ENCODE assay signal across 8 cellular contexts in the genomic region with DNA sequence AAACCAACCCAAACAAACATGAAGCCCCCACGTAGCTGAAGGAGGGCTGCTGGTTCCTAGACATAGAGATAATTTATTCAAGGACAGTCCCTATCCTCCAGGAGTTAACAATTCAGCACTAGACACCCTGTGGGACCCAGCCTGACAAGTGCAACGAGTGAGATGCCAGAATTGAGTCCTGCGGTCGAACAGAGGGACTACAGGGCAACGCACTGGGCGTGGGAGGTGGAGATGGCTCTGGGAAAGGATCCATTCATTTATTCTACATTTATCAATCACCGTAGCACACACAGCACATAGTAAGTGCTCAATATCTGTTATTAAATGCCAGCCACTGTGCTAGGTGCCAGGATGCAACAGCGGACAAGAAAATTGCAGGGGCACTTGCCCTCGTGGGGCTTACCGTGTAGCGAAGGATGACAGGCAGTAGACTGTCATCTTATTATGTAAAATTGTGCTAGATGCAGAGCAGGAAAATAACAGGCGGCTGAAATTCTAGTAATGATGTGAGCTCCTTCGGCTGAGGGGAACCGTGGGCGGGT. TPM values are rescaled to one million over a fixed set of nuclear protein-coding genes. Genes with fewer than 3 reads are reported as not detected.
DNase-seq lines count a peak whose midpoint lies in the region; ATAC-seq and TF ChIP-seq lines count a peak whose summit lies in the region.

No MANE protein-coding gene starts in this region.

- peak overlapping the region; percentile 90 to 96 (median 93) for H3K27ac Mint-ChIP-seq in IgD-negative memory B cell
- H3K27ac Mint-ChIP-seq in brain: peak overlapping the region; percentile 69 to 96 (median 88)
- peak overlapping the region; percentile 81 for H3K27ac Mint-ChIP-seq in memory B cell

- H3K27me3 Mint-ChIP-seq in IgD-negative memory B cell: no peaks in the 10 kb centered on the region
- peaks cover 32% of the 10 kb centered on the region for H3K27me3 Mint-ChIP-seq in brain
- H3K27me3 Mint-ChIP-seq in memory B cell: no peaks in the 10 kb centered on the region

- no peak for TF ChIP-seq POLR2A in vagina (IDR thresholded peaks at IDR 0.05)

- ATAC-seq in memory B cell (ENCODE audit: low read depth): no peak
- ATAC-seq in HG02840 (IDR thresholded peaks at IDR 0.05; ENCODE audit: low FRiP score, unreplicated experiment): no peak

- peak overlapping the region; percentile 66 to 85 for H3K4me3 ChIP-seq in vagina

- no peaks in the 10 kb centered on the region for H3K36me3 ChIP-seq in vagina

- no peaks in the 10 kb centered on the region for H3K27me3 ChIP-seq in vagina

- intact Hi-C loops in vagina (cut with DNase I): no loop called here

- H3K36me3 Mint-ChIP-seq in IgD-negative memory B cell: peaks cover 1% of the 10 kb centered on the region
- H3K36me3 Mint-ChIP-seq in brain: no peaks in the 10 kb centered on the region
- H3K36me3 Mint-ChIP-seq in memory B cell: no peaks in the 10 kb centered on the region

- no peak for DNase-seq in memory B cell (ENCODE audit: low spot score in 2 of 2)
- DNase-seq in vagina (ENCODE audit: extremely low spot score in 2 of 2): no peak
- DNase-seq in GM19238 (ENCODE audit: insufficient read length, low spot score): no peak
- DNase-seq in NCI-H1417 (lab: John Stamatoyannopoulos, UW): no peak

- H3K4me1 Mint-ChIP-seq in IgD-negative memory B cell (peaks cover 0 to 14% (median 10%) of the 10 kb centered on the region in 3 donors), brain (peaks cover 31% of the 10 kb centered on the region), memory B cell (peaks cover 13% of the 10 kb centered on the region)

- no peaks in the 10 kb centered on the region for H3K9me3 ChIP-seq in vagina

- peaks cover 25% of the 10 kb centered on the region for H3K4me1 ChIP-seq in vagina

- H3K9me3 Mint-ChIP-seq in IgD-negative memory B cell (no peaks in the 10 kb centered on the region), brain (peaks cover 0 to 3% (median 0%) of the 10 kb centered on the region in 5 experiments), memory B cell (no peaks in the 10 kb centered on the region)

- H3K27ac ChIP-seq in C4-2B (peak overlapping the region; percentile 60), vagina (peak overlapping the region; percentile 80)

- peak overlapping the region; percentile 98 to 100 (median 100) for H3K4me3 Mint-ChIP-seq in IgD-negative memory B cell
- H3K4me3 Mint-ChIP-seq in brain: peak overlapping the region; percentile 91 to 96 (median 94)
- H3K4me3 Mint-ChIP-seq in memory B cell: peak overlapping the region; percentile 91

- no peak for TF ChIP-seq CTCF in C4-2B (conservative IDR thresholded peaks at IDR 0.05)
- no peak for TF ChIP-seq CTCF in brain (conservative IDR thresholded peaks at IDR 0.05)
- no peak for TF ChIP-seq CTCF in vagina (IDR thresholded peaks at IDR 0.05)

RNA-seq across cellular contexts. Expression of gene ARHGAP26, which starts 0.9 kb away (rescaled TPM):
- 1.6 TPM for polyA plus RNA-seq in IgD-negative memory B cell
- polyA plus RNA-seq in brain (ENCODE audit: insufficient read depth, low read depth, low replicate concordance): 5.3 TPM
- total RNA-seq in vagina: 42.5 TPM
